In genomic region chr9:86280580-86280979, GRCh38 we compare ENCODE assay signal across 12 cellular contexts. TPM values are rescaled to one million over a fixed set of nuclear protein-coding genes. Genes with fewer than 3 reads are reported as not detected.
DNase-seq lines count a peak whose midpoint lies in the region; ATAC-seq and TF ChIP-seq lines count a peak whose summit lies in the region.
"Had no signal": no experiment of that assay in that cellular context is flagged by ENCODE, and none has a peak within 500 bp of the region (broad histone marks: within the 10 kb centered on the region; RNA-seq: fewer than 3 reads in every experiment).

No MANE protein-coding gene starts in this region.

- no peak overlapping the region for H3K27ac Mint-ChIP-seq in activated CD4-positive, alpha-beta T cell treated with anti-CD3 and anti-CD28 coated beads, Interleukin-2, amount 10 ng/mL, durations not matched to agents 24 days and 14 days

- H3K4me2 ChIP-seq in OCI-LY7 (ENCODE audit: low read length), result peak overlapping the region; percentile 91
- peak overlapping the region; percentile 95 for H3K4me2 ChIP-seq in fibroblast of lung (ENCODE audit: extremely low read depth, insufficient read depth, low read length)

- intact Hi-C loops in activated CD4-positive, alpha-beta T cell treated with anti-CD3 and anti-CD28 coated beads, Interleukin-2, amount 10 ng/mL, durations not matched to agents 24 days and 14 days (cut with micrococcal nuclease), result no loop called here
- intact Hi-C loops in OCI-LY7 (cut with micrococcal nuclease; ENCODE audit: unreplicated experiment) (no loop called here), psoas muscle (cut with DNase I) (loop anchor here in 1 of 2 donors (5.0 kb wide), 1 partner anchor 72 kb away; the partner anchor contains the start of gene TUT7)

- TF ChIP-seq POLR2A in Peyer's patch (IDR thresholded peaks at IDR 0.05), result no peak

- peak; percentile 56 for DNase-seq in activated CD4-positive, alpha-beta T cell treated with anti-CD3 and anti-CD28 coated beads, Interleukin-2, amount 10 ng/mL, durations not matched to agents 24 days and 14 days
- no peak for DNase-seq in activated CD4-positive, alpha-beta T cell treated with anti-CD3 and anti-CD28 coated beads for 4 hours
- DNase-seq in OCI-LY7 (ENCODE audit: low spot score) (no peak), fibroblast of lung (ENCODE audit: low read depth in 2 of 2) (no peak), psoas muscle (no peak), Peyer's patch (no peak), GM10266 (ENCODE audit: extremely low spot score) (no peak)
- DNase-seq: foreskin melanocyte; stimulated activated CD4-positive, alpha-beta T cell treated with anti-CD3 and anti-CD28 coated beads, Interleukin-2, amount 100 ng/mL, for 48 hours; transverse colon had no signal

- H3K36me3 Mint-ChIP-seq in activated CD4-positive, alpha-beta T cell treated with anti-CD3 and anti-CD28 coated beads, Interleukin-2, amount 10 ng/mL, durations not matched to agents 24 days and 14 days (ENCODE audit: low read depth), result peaks cover 14% of the 10 kb centered on the region

- H3K9ac ChIP-seq in fibroblast of lung (ENCODE audit: insufficient read depth, low read length), result no peak overlapping the region

- H3K27me3 ChIP-seq in fibroblast of lung (ENCODE audit: control insufficient read depth, insufficient read depth, low read length), result no peaks in the 10 kb centered on the region
- H3K27me3 ChIP-seq in psoas muscle (ENCODE audit: insufficient read depth in 3 of 3, low read length in 2 of 3), result no peaks in the 10 kb centered on the region
- no peaks in the 10 kb centered on the region for H3K27me3 ChIP-seq in Peyer's patch
- H3K27me3 ChIP-seq: transverse colon had no signal

- ATAC-seq in psoas muscle (no peak), GM21737 (IDR thresholded peaks at IDR 0.05; ENCODE audit: unreplicated experiment) (no peak)

- CTCF ChIA-PET in OCI-LY7 (lab: Charles Lee; ENCODE audit: unreplicated experiment), result no interaction called here

- peaks cover 20% of the 10 kb centered on the region for H3K36me3 ChIP-seq in OCI-LY7 (ENCODE audit: insufficient read depth, low read length)
- H3K36me3 ChIP-seq in fibroblast of lung (ENCODE audit: control insufficient read depth, insufficient read depth, low read length), result no peaks in the 10 kb centered on the region
- peaks cover 0 to 8% of the 10 kb centered on the region in 2 donors for H3K36me3 ChIP-seq in psoas muscle (ENCODE audit: insufficient read depth in 1 of 2, low read depth in 1 of 2)
- no peaks in the 10 kb centered on the region for H3K36me3 ChIP-seq in Peyer's patch
- H3K36me3 ChIP-seq: transverse colon had no signal

- H3K27ac ChIP-seq in OCI-LY7 (ENCODE audit: low read depth, low read length, poor library complexity, severe bottlenecking) (no peak overlapping the region), fibroblast of lung (ENCODE audit: insufficient read depth, low read length) (no peak overlapping the region), psoas muscle (no peak overlapping the region), Peyer's patch (no peak overlapping the region)

- TF ChIP-seq CTCF in OCI-LY7 (conservative IDR thresholded peaks at IDR 0.05; ENCODE audit: low read length) (no peak), fibroblast of lung (conservative IDR thresholded peaks at IDR 0.05 in 1 of 2, IDR thresholded peaks at IDR 0.05 in 1 of 2; ENCODE audit: low read depth in 1 of 2, low read length in 2 of 2) (no peak), psoas muscle (IDR thresholded peaks at IDR 0.05) (no peak), Peyer's patch (IDR thresholded peaks at IDR 0.05) (no peak), GM10266 (IDR thresholded peaks at IDR 0.05; ENCODE audit: control insufficient read depth, insufficient read depth, low read depth, missing control alignments) (no peak)

- peak overlapping the region; percentile 89 for H3K4me3 ChIP-seq in OCI-LY7 (ENCODE audit: low read depth, low read length, poor library complexity, severe bottlenecking)
- H3K4me3 ChIP-seq in fibroblast of lung (replicated peaks in 1 of 4; ENCODE audit: control extremely low read depth in 1 of 4, insufficient read depth in 1 of 4, low read depth in 3 of 4, low read length in 4 of 4), result peak overlapping the region in 2 of 4 experiments; percentile 77 to 93
- H3K4me3 ChIP-seq in psoas muscle, result peak overlapping the region; percentile 89
- no peak overlapping the region for H3K4me3 ChIP-seq in Peyer's patch

- peak overlapping the region; percentile 91 for H3K4me3 Mint-ChIP-seq in activated CD4-positive, alpha-beta T cell treated with anti-CD3 and anti-CD28 coated beads, Interleukin-2, amount 10 ng/mL, durations not matched to agents 24 days and 14 days

- no peaks in the 10 kb centered on the region for H3K9me3 ChIP-seq in OCI-LY7 (ENCODE audit: low read length)
- H3K9me3 ChIP-seq in fibroblast of lung (ENCODE audit: control insufficient read depth, insufficient read depth, low read depth, low read length), result no peaks in the 10 kb centered on the region
- H3K9me3 ChIP-seq in psoas muscle, result no peaks in the 10 kb centered on the region
- no peaks in the 10 kb centered on the region for H3K9me3 ChIP-seq in Peyer's patch
- H3K9me3 ChIP-seq: transverse colon had no signal

- H3K27me3 Mint-ChIP-seq in activated CD4-positive, alpha-beta T cell treated with anti-CD3 and anti-CD28 coated beads, Interleukin-2, amount 10 ng/mL, durations not matched to agents 24 days and 14 days, result no peaks in the 10 kb centered on the region

- no TSS peak for BruUV-seq in OCI-LY7 (replicated peaks; lab: Mats Ljungman, UMichigan)

- no peak overlapping the region for H2AFZ ChIP-seq in OCI-LY7 (ENCODE audit: low read length)
- no peak overlapping the region for H2AFZ ChIP-seq in fibroblast of lung (ENCODE audit: low read length)

- H3K79me2 ChIP-seq in OCI-LY7 (ENCODE audit: insufficient read depth, low read depth, low read length) (peaks cover 53% of the 10 kb centered on the region), fibroblast of lung (ENCODE audit: control insufficient read depth, insufficient read depth, low read length) (peaks cover 47% of the 10 kb centered on the region)

- H3K4me1 ChIP-seq in OCI-LY7 (ENCODE audit: insufficient read depth, low read length, poor library complexity, severe bottlenecking) (peaks cover 21% of the 10 kb centered on the region), fibroblast of lung (ENCODE audit: control insufficient read depth, extremely low read depth, insufficient read depth, low read length) (peaks cover 4% of the 10 kb centered on the region), psoas muscle (peaks cover 42% of the 10 kb centered on the region), Peyer's patch (peaks cover 0 to 22% (median 0%) of the 10 kb centered on the region in 4 donors)

- WGBS in psoas muscle, 3 donors, result 91 to 97% (median 95%) methylated on average over 7 of the region's 7 CpGs

- peaks cover 33% of the 10 kb centered on the region for H3K4me1 Mint-ChIP-seq in activated CD4-positive, alpha-beta T cell treated with anti-CD3 and anti-CD28 coated beads, Interleukin-2, amount 10 ng/mL, durations not matched to agents 24 days and 14 days

- H3K9me3 Mint-ChIP-seq in activated CD4-positive, alpha-beta T cell treated with anti-CD3 and anti-CD28 coated beads, Interleukin-2, amount 10 ng/mL, durations not matched to agents 24 days and 14 days, result no peaks in the 10 kb centered on the region

- POLR2A ChIA-PET in OCI-LY7 (lab: Charles Lee), result interaction anchor here (1.3 kb wide), 1 partner anchor 61 kb away, joined by 3 read pairs; no protein-coding TSS in a partner anchor

- peaks cover 18% of the 10 kb centered on the region for H4K20me1 ChIP-seq in OCI-LY7 (ENCODE audit: insufficient read depth, low read length)
- H4K20me1 ChIP-seq in fibroblast of lung (ENCODE audit: control insufficient read depth, extremely low read depth, insufficient read depth, low read length), result no peaks in the 10 kb centered on the region

- no peaks in the 10 kb centered on the region for H3K9me2 ChIP-seq in OCI-LY7 (ENCODE audit: insufficient read depth, low read length)

RNA-seq across cellular contexts. Expression of gene ISCA1, which starts 1.8 kb away (rescaled TPM):
- 29.4 and 30.1 TPM in 2 replicates for total RNA-seq in activated CD4-positive, alpha-beta T cell treated with anti-CD3 and anti-CD28 coated beads, Interleukin-2, amount 10 ng/mL, durations not matched to agents 24 days and 14 days
- 20.6 and 21.8 TPM in 2 replicates for total RNA-seq in OCI-LY7 (2014; rRNA removed; shearing (Covaris generic))
- total RNA-seq in OCI-LY7 (2022), result 24.0 and 26.1 TPM in 2 replicates
- total RNA-seq in fibroblast of lung, result 19.2 and 22.6 TPM in 2 replicates
- 25.4 and 44.8 TPM in 2 replicates for polyA plus RNA-seq in fibroblast of lung
- polyA plus RNA-seq in fibroblast of lung (2012), result 20.9 and 30.1 TPM in 2 replicates
- 5.4 and 6.1 TPM in 2 replicates for polyA minus RNA-seq in fibroblast of lung (ENCODE audit: low replicate concordance)
- 10 to 100 TPM; 44.5 to 66.4 (median 50.0) TPM for total RNA-seq in psoas muscle
- polyA plus RNA-seq in psoas muscle, result 100 to 1,000 TPM in 1 of 3 donors, 10 to 100 TPM in 2; 69.4 to 130 (median 79.9) TPM
- 10 to 100 TPM; 13.8 to 35.8 (median 31.9) TPM for total RNA-seq in Peyer's patch

RNA-seq across cellular contexts. Expression of gene C9orf153, which starts 21.1 kb away (rescaled TPM):
- total RNA-seq in activated CD4-positive, alpha-beta T cell treated with anti-CD3 and anti-CD28 coated beads, Interleukin-2, amount 10 ng/mL, durations not matched to agents 24 days and 14 days, result 0.33 and 0.45 TPM in 2 replicates
- 0.16 TPM in 1 of 2 replicates, not detected in the other for total RNA-seq in OCI-LY7 (2014; rRNA removed; shearing (Covaris generic))
- total RNA-seq in OCI-LY7 (2022), result 0.27 and 0.31 TPM in 2 replicates
- 0.17 and 0.51 TPM in 2 replicates for total RNA-seq in fibroblast of lung
- 0.06 and 0.17 TPM in 2 replicates for polyA plus RNA-seq in fibroblast of lung
- polyA plus RNA-seq in fibroblast of lung (2012), result 0.07 TPM in 1 of 2 replicates, not detected in the other
- 2.8 TPM in 1 of 2 replicates, not detected in the other for polyA minus RNA-seq in fibroblast of lung (ENCODE audit: low replicate concordance)
- total RNA-seq in psoas muscle, result under 1 TPM in 3 of 4 donors, not detected in 1; 0.13 to 0.51 (median 0.36) TPM
- polyA plus RNA-seq in psoas muscle, result under 1 TPM; 0.04 to 0.22 (median 0.09) TPM
- under 1 TPM in 1 of 4 donors, not detected in 3; 0.54 TPM for total RNA-seq in Peyer's patch
- total RNA-seq: LHCN-M2 had no signal

Comparison
In these comparisons a context has a peak if more than half of its experiments do, and no peak if none do; other contexts are left out.
1. H3K4me3 ChIP-seq: peak in OCI-LY7 (single experiment) and psoas muscle (single experiment); none in Peyer's patch (0 of 4).